Comparison of ENCODE assay signal across 6 cellular contexts in the genomic region with DNA sequence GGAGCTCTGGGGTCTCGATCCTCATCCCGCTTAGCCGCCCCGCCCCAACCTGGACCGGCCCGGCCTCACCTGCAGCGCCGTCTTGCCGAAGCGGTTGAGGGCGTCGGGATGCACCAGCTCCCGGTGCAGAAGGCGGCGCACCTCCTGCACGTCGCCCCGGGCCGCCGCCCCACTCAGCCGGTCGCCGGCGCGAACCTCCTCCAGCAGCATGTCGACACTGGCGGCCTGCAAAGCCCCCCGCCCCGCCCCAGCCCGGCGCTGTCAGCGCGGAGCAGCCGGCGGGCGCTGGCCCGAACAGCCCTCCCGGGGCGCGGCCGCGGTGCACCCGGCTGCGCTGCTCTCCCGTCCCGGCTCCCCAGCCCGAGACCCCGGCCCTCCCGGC. TPM values are rescaled to one million over a fixed set of nuclear protein-coding genes. Genes with fewer than 3 reads are reported as not detected.
A peak's percentile ranks its signal among the peaks of the same experiment; 100 is the strongest.
DNase-seq lines count a peak whose midpoint lies in the region; TF ChIP-seq lines count a peak whose summit lies in the region.

No MANE protein-coding gene starts in this region.

- peak; percentile 82 for DNase-seq in activated CD8-positive, alpha-beta memory T cell treated with anti-CD3 and anti-CD28 coated beads, Interleukin-2, amount 50 U/mL, for 48 hours
- DNase-seq in activated CD8-positive, alpha-beta memory T cell treated with anti-CD3 and anti-CD28 coated beads for 24 hours = no peak
- DNase-seq in SW480 (ENCODE audit: low spot score) (peak; percentile 55), fibroblast of the aortic adventitia (ENCODE audit: low read depth) (no peak), OCI-M2 (lab: John Stamatoyannopoulos, UW; ENCODE audit: unreplicated experiment) (no peak)
- peak in 2 of 3 experiments; percentile 30 to 59 for DNase-seq in stimulated activated CD4-positive, alpha-beta T cell treated with anti-CD3 and anti-CD28 coated beads, TNF-alpha, amount 100 ng/mL, for 24 hours (ENCODE audit: low read depth in 3 of 3)

- no peak for TF ChIP-seq CTCF in fibroblast of the aortic adventitia (IDR thresholded peaks at IDR 0.05; ENCODE audit: insufficient read depth, low read length)

- H3K4me3 ChIP-seq in fibroblast of the aortic adventitia (ENCODE audit: low read depth, low read length) = peak overlapping the region; percentile 74

RNA-seq across cellular contexts. Expression of a gene that starts 0.3 kb away (rescaled TPM):
- total RNA-seq in fibroblast of the aortic adventitia (ENCODE audit: low replicate concordance) = 3.8 and 9.2 TPM in 2 replicates

RNA-seq across cellular contexts. Expression of a gene that starts 2.6 kb away (rescaled TPM):
- 11.1 and 25.0 TPM in 2 replicates for total RNA-seq in fibroblast of the aortic adventitia (ENCODE audit: low replicate concordance)

RNA-seq across cellular contexts. Expression of a gene that starts 18.7 kb away (rescaled TPM):
- total RNA-seq in fibroblast of the aortic adventitia (ENCODE audit: low replicate concordance) = not detected in 2 replicates

RNA-seq across cellular contexts. Expression of a gene that starts 24.7 kb away (rescaled TPM):
- 6.3 and 11.4 TPM in 2 replicates for total RNA-seq in fibroblast of the aortic adventitia (ENCODE audit: low replicate concordance)

RNA-seq across cellular contexts. Expression of a gene that starts 51.2 kb away (rescaled TPM):
- 0.27 and 0.41 TPM in 2 replicates for total RNA-seq in fibroblast of the aortic adventitia (ENCODE audit: low replicate concordance)

Comparison
In these comparisons a context has a peak if more than half of its experiments do, and no peak if none do; other contexts are left out.
1. DNase-seq: peak in activated CD8-positive, alpha-beta memory T cell treated with anti-CD3 and anti-CD28 coated beads, Interleukin-2, amount 50 U/mL, for 48 hours (single experiment), SW480 (single experiment) and stimulated activated CD4-positive, alpha-beta T cell treated with anti-CD3 and anti-CD28 coated beads, TNF-alpha, amount 100 ng/mL, for 24 hours (2 of 3); none in activated CD8-positive, alpha-beta memory T cell treated with anti-CD3 and anti-CD28 coated beads for 24 hours (single experiment), fibroblast of the aortic adventitia (single experiment) and OCI-M2 (single experiment).